In genomic region chr12:131290255-131290959, GRCh38 we compare ENCODE assay signal across 19 cellular contexts.
A peak's percentile ranks its signal among the peaks of the same experiment; 100 is the strongest.
DNase-seq lines count a peak whose midpoint lies in the region; ATAC-seq, FAIRE-seq and TF ChIP-seq lines count a peak whose summit lies in the region.
"Had no signal": no experiment of that assay in that cellular context is flagged by ENCODE, and none has a peak within 500 bp of the region (broad histone marks: within the 10 kb centered on the region; RNA-seq: fewer than 3 reads in every experiment).

No MANE protein-coding gene starts in this region.

- H2AFZ ChIP-seq in K562 (ENCODE audit: low read depth, low read length): no peak overlapping the region
- H2AFZ ChIP-seq: GM23248 had no signal

- no peaks in the 10 kb centered on the region for H3K9me1 ChIP-seq in K562 (ENCODE audit: control insufficient read depth, insufficient read depth, low read length)

- H3K36me3 ChIP-seq in K562 (ENCODE audit: control insufficient read depth, insufficient read depth, low read length) (no peaks in the 10 kb centered on the region), lung (ENCODE audit: control insufficient read depth in 2 of 2, insufficient read depth in 2 of 2, low read length in 2 of 2) (no peaks in the 10 kb centered on the region)

- H3K9me3 Mint-ChIP-seq in activated T-cell treated with anti-CD3 and anti-CD28 coated beads, Interleukin-2, amount 50 U/mL, for 24 hours: no peaks in the 10 kb centered on the region
- H3K9me3 Mint-ChIP-seq in activated T-cell treated with anti-CD3 and anti-CD28 coated beads, Interleukin-2, amount 50 U/mL, for 4 hours: no peaks in the 10 kb centered on the region
- H3K9me3 Mint-ChIP-seq in mesothelial cell of epicardium: no peaks in the 10 kb centered on the region

- BruUV-seq in K562 (replicated peaks; lab: Mats Ljungman, UMichigan): no TSS peak

- TF ChIP-seq EP300 in K562 (IDR thresholded peaks at IDR 0.05; ENCODE audit: low read length): no peak

- no peak for FAIRE-seq in K562 (lab: Jason Lieb, UNC)
- FAIRE-seq: GM19239, RCC 7860 had no signal

- H4K20me1 ChIP-seq in K562 (replicated peaks; ENCODE audit: control insufficient read depth, insufficient read depth, low read length): 0 out of 2 replicates have a peak, but pooled peaks cover 4% of the 10 kb centered on the region

- H3K27me3 ChIP-seq in K562 (ENCODE audit: control insufficient read depth in 2 of 2, insufficient read depth in 2 of 2, low read length in 2 of 2): peaks cover 3 to 26% of the 10 kb centered on the region in 2 experiments; a peak in 3 of 5 replicates
- no peaks in the 10 kb centered on the region for H3K27me3 ChIP-seq in lung (ENCODE audit: control insufficient read depth, insufficient read depth)

- intact Hi-C loops in K562 (cut with micrococcal nuclease): no loop called here

- CTCF ChIA-PET in K562 (lab: Yijun Ruan, JAX; ENCODE audit: low intra/inter-chr PET ratio): no interaction called here

- H3K4me1 ChIP-seq in K562 (replicated peaks in 1 of 2; ENCODE audit: control insufficient read depth in 2 of 2, insufficient read depth in 2 of 2, low read length in 2 of 2) (peaks cover 0 to 5% of the 10 kb centered on the region in 2 experiments; a peak in 2 of 5 replicates), lung (ENCODE audit: control insufficient read depth in 2 of 2, insufficient read depth in 2 of 2, low read length in 2 of 2) (no peaks in the 10 kb centered on the region)

- peaks cover 4% of the 10 kb centered on the region for H3K27me3 Mint-ChIP-seq in activated T-cell treated with anti-CD3 and anti-CD28 coated beads, Interleukin-2, amount 50 U/mL, for 24 hours
- peaks cover 4% of the 10 kb centered on the region for H3K27me3 Mint-ChIP-seq in activated T-cell treated with anti-CD3 and anti-CD28 coated beads, Interleukin-2, amount 50 U/mL, for 4 hours (ENCODE audit: low read depth)
- peaks cover 8% of the 10 kb centered on the region for H3K27me3 Mint-ChIP-seq in mesothelial cell of epicardium (ENCODE audit: low read depth)

- no peak for TF ChIP-seq POLR2A in K562 (conservative IDR thresholded peaks at IDR 0.05)

- no peak overlapping the region for H3K9ac ChIP-seq in K562 (ENCODE audit: insufficient read depth in 1 of 2, low read depth in 2 of 2, low read length in 2 of 2)
- H3K9ac ChIP-seq: GM23248 had no signal

- 9% methylated on average over 10 of the region's 10 CpGs for WGBS in K562 (ENCODE audit: insufficient coverage, low coverage, missing lambda C conversion rate)
- WGBS in lung, 2 donors: 76 to 82% methylated on average over 10 of the region's 10 CpGs

- H3K79me2 ChIP-seq in K562 (ENCODE audit: control insufficient read depth, insufficient read depth, low read length): no peaks in the 10 kb centered on the region

- no peak overlapping the region for H3K4me3 ChIP-seq in K562
- H3K4me3 ChIP-seq in lung: no peak overlapping the region
- H3K4me3 ChIP-seq: GM23248 had no signal

- in situ Hi-C loops in K562 (cut with MboI): no loop called here

- no peak for TF ChIP-seq RAD21 in K562 (CRISPR knock-in tag; conservative IDR thresholded peaks at IDR 0.05 in 1 of 2, IDR thresholded peaks at IDR 0.05 in 1 of 2)

- H3K4me3 Mint-ChIP-seq in activated T-cell treated with anti-CD3 and anti-CD28 coated beads, Interleukin-2, amount 50 U/mL, for 24 hours: no peak overlapping the region
- H3K4me3 Mint-ChIP-seq in activated T-cell treated with anti-CD3 and anti-CD28 coated beads, Interleukin-2, amount 50 U/mL, for 4 hours: no peak overlapping the region
- H3K4me3 Mint-ChIP-seq in mesothelial cell of epicardium: no peak overlapping the region
- H3K4me3 Mint-ChIP-seq: CD4-positive, alpha-beta memory T cell had no signal

- peak; percentile 19 for DNase-seq in activated T-cell treated with anti-CD3 and anti-CD28 coated beads, Interleukin-2, amount 50 U/mL, for 24 hours
- DNase-seq in activated T-cell treated with anti-CD3 and anti-CD28 coated beads, Interleukin-2, amount 50 U/mL, for 4 hours: no peak
- no peak for DNase-seq in K562 (ENCODE audit: extremely low read depth in 1 of 4, low spot score in 3 of 4)
- DNase-seq in lung (ENCODE audit: low spot score): no peak
- peak; percentile 5 for DNase-seq in stimulated activated CD8-positive, alpha-beta memory T cell treated with anti-CD3 and anti-CD28 coated beads, Interleukin-4, amount 100 ng/mL, for 48 hours
- no peak for DNase-seq in inferior parietal cortex (ENCODE audit: extremely low spot score)
- no peak for DNase-seq in mesothelial cell of epicardium (ENCODE audit: low spot score in 2 of 2, unreplicated experiment in 2 of 2)
- no peak for DNase-seq in activated CD4-positive, CD25-positive, alpha-beta regulatory T cell (lab: John Stamatoyannopoulos, UW)
- DNase-seq: CD4-positive, alpha-beta memory T cell; DMS153; GDM1; GM23248; HCEC 1CT; NCI-H1092 treated with DMSO at 0.1 percent for 48 hours; NCI-H2081 treated with DMSO at 0.1 percent for 48 hours; NCI-H774; Right ventricle myocardium superior had no signal

- H3K27ac Mint-ChIP-seq in activated T-cell treated with anti-CD3 and anti-CD28 coated beads, Interleukin-2, amount 50 U/mL, for 24 hours: no peak overlapping the region
- no peak overlapping the region for H3K27ac Mint-ChIP-seq in mesothelial cell of epicardium
- H3K27ac Mint-ChIP-seq: CD4-positive, alpha-beta memory T cell had no signal

- no peak overlapping the region for H3K27ac ChIP-seq in K562 (ENCODE audit: extremely low read depth, low read depth, low read length)
- H3K27ac ChIP-seq in lung (ENCODE audit: low read depth in 1 of 2, low read length in 1 of 2): no peak overlapping the region
- H3K27ac ChIP-seq: GM23248 had no signal

- no peaks in the 10 kb centered on the region for H3K36me3 Mint-ChIP-seq in activated T-cell treated with anti-CD3 and anti-CD28 coated beads, Interleukin-2, amount 50 U/mL, for 24 hours (ENCODE audit: low read depth)
- no peaks in the 10 kb centered on the region for H3K36me3 Mint-ChIP-seq in activated T-cell treated with anti-CD3 and anti-CD28 coated beads, Interleukin-2, amount 50 U/mL, for 4 hours (ENCODE audit: insufficient read depth)
- H3K36me3 Mint-ChIP-seq in mesothelial cell of epicardium: no peaks in the 10 kb centered on the region
- H3K36me3 Mint-ChIP-seq: CD4-positive, alpha-beta memory T cell had no signal

- no peak overlapping the region for H3K4me2 ChIP-seq in K562 (ENCODE audit: insufficient read depth, low read length)

- H3K9me3 ChIP-seq in K562 (replicated peaks; ENCODE audit: control insufficient read depth, insufficient read depth, low read depth, low read length) (no peaks in the 10 kb centered on the region), lung (ENCODE audit: control insufficient read depth in 2 of 2, insufficient read depth in 1 of 2, low read length in 1 of 2) (peaks cover 0 to 2% of the 10 kb centered on the region in 2 donors)

- POLR2A ChIA-PET in K562 (lab: Yijun Ruan, JAX): no interaction called here

- no peak for ATAC-seq in activated T-cell treated with anti-CD3 and anti-CD28 coated beads, Interleukin-2, amount 50 U/mL, for 4 hours
- ATAC-seq in K562 (no peak), lung (ENCODE audit: insufficient read depth, low FRiP score) (peak; percentile 10)

- TF ChIP-seq CTCF in K562 (IDR thresholded peaks at IDR 0.05 in 2 of 3, conservative IDR thresholded peaks at IDR 0.05 in 1 of 3; ENCODE audit: insufficient read depth in 2 of 3, low read depth in 1 of 3, low read length in 3 of 3): no peak
- no peak for TF ChIP-seq CTCF in lung (IDR thresholded peaks at IDR 0.05; ENCODE audit: control extremely low read depth, extremely low read depth)
- TF ChIP-seq CTCF in mesothelial cell of epicardium (IDR thresholded peaks at IDR 0.05; ENCODE audit: unreplicated experiment): no peak

- no peaks in the 10 kb centered on the region for H3K4me1 Mint-ChIP-seq in activated T-cell treated with anti-CD3 and anti-CD28 coated beads, Interleukin-2, amount 50 U/mL, for 24 hours (ENCODE audit: low read depth)
- no peaks in the 10 kb centered on the region for H3K4me1 Mint-ChIP-seq in activated T-cell treated with anti-CD3 and anti-CD28 coated beads, Interleukin-2, amount 50 U/mL, for 4 hours (ENCODE audit: low read depth)
- no peaks in the 10 kb centered on the region for H3K4me1 Mint-ChIP-seq in mesothelial cell of epicardium
- H3K4me1 Mint-ChIP-seq: CD4-positive, alpha-beta memory T cell had no signal

TF ChIP-seq in K562, 482 proteins besides CTCF, POLR2A, EP300 and RAD21 (continues in another document):
- TF ChIP-seq ZNF12 (CRISPR knock-in tag; IDR thresholded peaks at IDR 0.05) (no peak), SOX6 (IDR thresholded peaks at IDR 0.05) (no peak), MCM2 (IDR thresholded peaks at IDR 0.05; ENCODE audit: low read depth) (no peak), ATF1 (CRISPR knock-in tag; IDR thresholded peaks at IDR 0.05) (no peak), ATF1 (tag; IDR thresholded peaks at IDR 0.05) (no peak), TEAD1 (CRISPR knock-in tag; IDR thresholded peaks at IDR 0.05) (no peak), KDM1A (IDR thresholded peaks at IDR 0.05) (peak in 1 of 2 experiments; percentile 90; a peak in 2 of 4 replicates), FOXA3 (CRISPR knock-in tag; conservative IDR thresholded peaks at IDR 0.05 in 1 of 2, IDR thresholded peaks at IDR 0.05 in 1 of 2) (no peak), ZSCAN29 (IDR thresholded peaks at IDR 0.05) (no peak)

Comparison
In these comparisons a context has a peak if more than half of its experiments do, and no peak if none do; other contexts are left out.
1. DNase-seq: peak in activated T-cell treated with anti-CD3 and anti-CD28 coated beads, Interleukin-2, amount 50 U/mL, for 24 hours (single experiment) and stimulated activated CD8-positive, alpha-beta memory T cell treated with anti-CD3 and anti-CD28 coated beads, Interleukin-4, amount 100 ng/mL, for 48 hours (single experiment); none in activated T-cell treated with anti-CD3 and anti-CD28 coated beads, Interleukin-2, amount 50 U/mL, for 4 hours (single experiment), K562 (0 of 4), lung (single experiment), inferior parietal cortex (single experiment), mesothelial cell of epicardium (0 of 2) and activated CD4-positive, CD25-positive, alpha-beta regulatory T cell (0 of 4).